ENCODE assay signal across 8 cellular contexts in genomic region chr15:92077353-92078080, GRCh38.
DNase-seq lines count a peak whose midpoint lies in the region; TF ChIP-seq lines count a peak whose summit lies in the region.

No MANE protein-coding gene starts in this region.

- H3K4me3 ChIP-seq in HAP-1 = no peak overlapping the region

- in situ Hi-C loops in HAP-1 (cut with MboI; ENCODE audit: low sequenced_read_pairs) = no loop called here

- no peaks in the 10 kb centered on the region for H3K27me3 ChIP-seq in HAP-1 (ENCODE audit: low read depth)

- TF ChIP-seq CTCF in GM10266 (IDR thresholded peaks at IDR 0.05; ENCODE audit: control insufficient read depth, insufficient read depth, low read depth, missing control alignments) = peak; percentile 67

- H3K9me3 ChIP-seq in HAP-1 = no peaks in the 10 kb centered on the region

- peak; percentile 36 for DNase-seq in GM10266 (ENCODE audit: extremely low spot score)
- peak; percentile 52 to 78 for DNase-seq in HAP-1 (ENCODE audit: low spot score in 2 of 2)
- DNase-seq in NCI-H1092 treated with DMSO at 0.1 percent for 48 hours (lab: John Stamatoyannopoulos, UW) = peak; percentile 61
- DNase-seq in T-helper 22 cell (ENCODE audit: low read depth) = peak; percentile 18
- peak; percentile 85 for DNase-seq in astrocyte of the hippocampus (ENCODE audit: low read depth, low spot score)
- DNase-seq in iPS DF 19.7 (ENCODE audit: low read depth, low spot score) = peak; percentile 57
- DNase-seq in stimulated activated CD4-positive, alpha-beta T cell treated with anti-CD3 and anti-CD28 coated beads, Interleukin-15, amount 100 ng/mL, for 1 hour (ENCODE audit: low read depth in 1 of 2, low spot score in 1 of 2) = peak; percentile 31 to 49
- DNase-seq in foreskin melanocyte = no peak

- peaks cover 2% of the 10 kb centered on the region; the same call in 1 of the 2 replicates for H3K4me1 ChIP-seq in HAP-1

- no peaks in the 10 kb centered on the region for H3K36me3 ChIP-seq in HAP-1 (replicated peaks)
